ENCODE assay signal across 17 cellular contexts in genomic region chr6:88815491-88815890, GRCh38.
A peak's percentile ranks its signal among the peaks of the same experiment; 100 is the strongest.
DNase-seq lines count a peak whose midpoint lies in the region; ATAC-seq, FAIRE-seq and TF ChIP-seq lines count a peak whose summit lies in the region.
"Had no signal": no experiment of that assay in that cellular context is flagged by ENCODE, and none has a peak within 500 bp of the region (broad histone marks: within the 10 kb centered on the region; RNA-seq: fewer than 3 reads in every experiment).

No MANE protein-coding gene starts in this region.

- peak; percentile 81 for DNase-seq in G401 (ENCODE audit: low spot score)
- peak; percentile 43 for DNase-seq in RCC 7860 (ENCODE audit: low spot score)
- peak; percentile 34 for DNase-seq in glomerular visceral epithelial cell (ENCODE audit: extremely low spot score)
- DNase-seq in NCI-H2227 treated with DMSO at 0.1 percent for 48 hours (lab: John Stamatoyannopoulos, UW), result no peak
- no peak for DNase-seq in NCI-H345 treated with DMSO at 0.1 percent for 48 hours (lab: John Stamatoyannopoulos, UW; ENCODE audit: unreplicated experiment)
- DNase-seq: NCI-H1436 treated with DMSO at 0.1 percent for 48 hours, NCI-H2081, NCI-H526, RPMI8226 had no signal

- in situ Hi-C loops in G401 (cut with HindIII; ENCODE audit: low sequenced_read_pairs), result no loop called here

- H3K9ac ChIP-seq in parathyroid adenoma, result no peak overlapping the region
- H3K9ac ChIP-seq: BLaER1 treated with 17β-estradiol and CSF1 and Interleukin-3, amounts not matched to agents 10 nM and 100 nM had no signal

- no peak overlapping the region for H2AFZ ChIP-seq in parathyroid adenoma

- no peak for ATAC-seq in GM19467 (IDR thresholded peaks at IDR 0.05; ENCODE audit: unreplicated experiment)
- ATAC-seq in GM18511 (IDR thresholded peaks at IDR 0.05; ENCODE audit: unreplicated experiment), result no peak

- H3K4me2 ChIP-seq in parathyroid adenoma (ENCODE audit: low read length), result no peak overlapping the region
- H3K4me2 ChIP-seq: BLaER1 treated with 17β-estradiol and CSF1 and Interleukin-3, amounts not matched to agents 10 nM and 100 nM had no signal

- peak; percentile 69 for FAIRE-seq in RCC 7860 (lab: Jason Lieb, UNC)
- FAIRE-seq: HTR-8/SVneo, K562 had no signal

- no peaks in the 10 kb centered on the region for H3K27me3 ChIP-seq in parathyroid adenoma (ENCODE audit: control insufficient read depth, insufficient read depth, low read length)
- H3K27me3 ChIP-seq: BLaER1 treated with 17β-estradiol and CSF1 and Interleukin-3, amounts not matched to agents 10 nM and 100 nM; SJSA1 had no signal

- no peak for TF ChIP-seq CTCF in parathyroid adenoma (IDR thresholded peaks at IDR 0.05)

- H3K4me1 ChIP-seq in parathyroid adenoma, result peaks cover 33% of the 10 kb centered on the region
- H3K4me1 ChIP-seq: HAP-1, SJSA1 had no signal

- no peak overlapping the region for H3K4me3 ChIP-seq in parathyroid adenoma (ENCODE audit: low read depth, low read length)
- H3K4me3 ChIP-seq: BLaER1 treated with 17β-estradiol and CSF1 and Interleukin-3, amounts not matched to agents 10 nM and 100 nM; HAP-1; K562; SJSA1 had no signal

- no peaks in the 10 kb centered on the region for H3K36me3 ChIP-seq in parathyroid adenoma (ENCODE audit: control insufficient read depth, insufficient read depth, low read length)
- H3K36me3 ChIP-seq: HAP-1, SJSA1 had no signal

- no peaks in the 10 kb centered on the region for H3K79me2 ChIP-seq in parathyroid adenoma

- peak overlapping the region; percentile 17 for H3K27ac ChIP-seq in parathyroid adenoma
- H3K27ac ChIP-seq: BLaER1 treated with 17β-estradiol and CSF1 and Interleukin-3, amounts not matched to agents 10 nM and 100 nM; SJSA1 had no signal

- no peaks in the 10 kb centered on the region for H3K9me3 ChIP-seq in parathyroid adenoma (ENCODE audit: control insufficient read depth, low read length)
- H3K9me3 ChIP-seq: BLaER1 treated with 17β-estradiol and CSF1 and Interleukin-3, amounts not matched to agents 10 nM and 100 nM; HAP-1; SJSA1 had no signal

Comparison
In these comparisons a context has a peak if more than half of its experiments do, and no peak if none do; other contexts are left out.
1. DNase-seq: peak in G401 (single experiment), RCC 7860 (single experiment) and glomerular visceral epithelial cell (single experiment); none in NCI-H2227 treated with DMSO at 0.1 percent for 48 hours (single experiment) and NCI-H345 treated with DMSO at 0.1 percent for 48 hours (single experiment).